Comparison of ENCODE assay signal across 13 cellular contexts in the genomic region with DNA sequence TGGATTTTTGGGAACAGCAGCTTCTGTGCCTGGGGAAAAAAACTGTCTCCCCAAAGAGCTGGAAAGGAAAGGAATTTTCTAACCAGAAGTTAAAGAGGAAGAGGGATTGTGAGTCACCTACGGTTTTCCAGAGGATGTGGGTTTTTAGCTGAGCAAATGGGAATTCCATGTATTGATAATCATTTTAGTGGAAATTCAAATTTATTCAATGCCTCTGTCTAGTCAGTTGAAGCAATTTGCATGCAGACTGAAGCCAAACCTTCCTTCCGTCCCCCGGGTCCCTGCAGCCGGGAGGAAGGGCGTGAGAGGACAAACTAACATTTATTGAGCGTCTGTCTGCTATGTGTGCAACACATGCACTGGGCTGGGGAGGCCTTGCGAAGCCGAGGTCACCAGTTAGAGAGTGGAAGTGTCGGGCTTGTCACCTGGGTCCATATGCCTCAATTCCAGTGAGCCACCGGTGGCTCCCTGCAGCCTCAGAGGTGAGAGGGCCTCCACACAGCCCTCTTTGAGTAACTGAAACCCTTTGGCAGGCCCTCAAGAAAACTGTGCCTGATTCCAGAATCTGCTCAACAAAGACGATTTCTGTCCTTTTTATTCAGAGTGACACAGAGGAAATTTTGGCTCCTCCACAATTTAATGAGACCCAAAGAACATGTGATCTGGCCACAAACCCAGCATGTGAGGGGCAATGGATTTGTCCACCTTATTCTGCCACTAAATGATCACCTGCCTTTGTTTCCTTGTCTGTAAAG.
DNase-seq lines count a peak whose midpoint lies in the region; ATAC-seq and TF ChIP-seq lines count a peak whose summit lies in the region.
"Had no signal": no experiment of that assay in that cellular context is flagged by ENCODE, and none has a peak within 500 bp of the region (broad histone marks: within the 10 kb centered on the region; RNA-seq: fewer than 3 reads in every experiment).

No MANE protein-coding gene starts in this region.

- CTCF ChIA-PET in SK-N-SH (lab: Yijun Ruan, JAX): interaction anchor here (1.3 to 2.5 kb wide), 3 partner anchors 17 to 70 kb away, joined by 3 to 10 read pairs (median 8); a partner anchor contains a TSS

- POLR2A ChIA-PET in SK-N-SH (lab: Yijun Ruan, JAX): no interaction called here

- H3F3A ChIP-seq in SK-N-SH (replicated peaks; ENCODE audit: insufficient read depth): peaks cover 34% of the 10 kb centered on the region

- H3K27ac ChIP-seq in SK-N-SH (ENCODE audit: low read depth in 2 of 2, low read length in 1 of 2): peak overlapping the region; percentile 14 to 89; a peak in 3 of 4 replicates
- H3K27ac ChIP-seq: esophagus squamous epithelium, PC-9 had no signal

- no peak for TF ChIP-seq RAD21 in SK-N-SH (IDR thresholded peaks at IDR 0.05; ENCODE audit: low read length)

- no peak for ATAC-seq in HG02571 (IDR thresholded peaks at IDR 0.05; ENCODE audit: unreplicated experiment)

- no peak for TF ChIP-seq EP300 in SK-N-SH (IDR thresholded peaks at IDR 0.05; ENCODE audit: borderline replicate concordance in 1 of 2, low read depth in 1 of 2, low read length in 1 of 2)

- H3K4me1 ChIP-seq in SK-N-SH (ENCODE audit: control insufficient read depth in 1 of 2, insufficient read depth in 2 of 2, low read depth in 1 of 2, low read length in 1 of 2) (peaks cover 23 to 25% of the 10 kb centered on the region in 2 experiments; a peak in 3 of 4 replicates), skeletal muscle satellite cell (ENCODE audit: control insufficient read depth, insufficient read depth, low read length) (peaks cover 43% of the 10 kb centered on the region)

- H3K36me3 ChIP-seq in SK-N-SH (replicated peaks in 1 of 2; ENCODE audit: control insufficient read depth in 1 of 2, insufficient read depth in 2 of 2, low read length in 1 of 2) (no peaks in the 10 kb centered on the region), skeletal muscle satellite cell (ENCODE audit: insufficient read depth, low read length) (peaks cover 6% of the 10 kb centered on the region)
- H3K36me3 ChIP-seq: esophagus squamous epithelium, MG63 had no signal

- peak overlapping the region; percentile 11; the same call in 1 of the 2 replicates for H2AFZ ChIP-seq in SK-N-SH (ENCODE audit: low read depth)
- H2AFZ ChIP-seq: PC-9 had no signal

- WGBS in SK-N-SH (ENCODE audit: low lambda C conversion rate): 23% methylated on average over 7 of the region's 11 CpGs

- H3K9me3 ChIP-seq in SK-N-SH: no peaks in the 10 kb centered on the region
- H3K9me3 ChIP-seq in skeletal muscle satellite cell (replicated peaks; ENCODE audit: low read length): no peaks in the 10 kb centered on the region
- H3K9me3 ChIP-seq: esophagus squamous epithelium, MG63 had no signal

- no peaks in the 10 kb centered on the region for H3K79me2 ChIP-seq in SK-N-SH (ENCODE audit: insufficient read depth)

- H3K9me2 ChIP-seq in SK-N-SH: no peaks in the 10 kb centered on the region

- H3K9ac ChIP-seq in SK-N-SH (peak overlapping the region; percentile 65; the same call in 1 of the 2 replicates), skeletal muscle satellite cell (ENCODE audit: low read depth, low read length) (peak overlapping the region; percentile 62)

- H4K20me1 ChIP-seq in SK-N-SH (ENCODE audit: insufficient read depth): no peaks in the 10 kb centered on the region

- H3K27me3 ChIP-seq in SK-N-SH (ENCODE audit: insufficient read depth) (no peaks in the 10 kb centered on the region), skeletal muscle satellite cell (ENCODE audit: control insufficient read depth, insufficient read depth, low read length) (no peaks in the 10 kb centered on the region)
- H3K27me3 ChIP-seq: esophagus squamous epithelium, MG63 had no signal

- H3K4me3 ChIP-seq in SK-N-SH (ENCODE audit: low read depth in 2 of 2, low read length in 1 of 2) (no peak overlapping the region), skeletal muscle satellite cell (ENCODE audit: low read length) (peak overlapping the region; percentile 3)
- H3K4me3 ChIP-seq: esophagus squamous epithelium, MG63, PC-9 had no signal

- H3K4me2 ChIP-seq in SK-N-SH (peak overlapping the region; percentile 67), skeletal muscle satellite cell (ENCODE audit: low read length) (peak overlapping the region; percentile 46)
- H3K4me2 ChIP-seq: PC-9 had no signal

- TF ChIP-seq CTCF in SK-N-SH (IDR thresholded peaks at IDR 0.05): no peak

- peak; percentile 31 for DNase-seq in HS-27A (ENCODE audit: low read depth)
- no peak for DNase-seq in SK-N-SH
- peak; percentile 61 for DNase-seq in fibroblast of peridontal ligament (ENCODE audit: extremely low read depth)
- no peak for DNase-seq in NCI-H1417 (lab: John Stamatoyannopoulos, UW)
- no peak for DNase-seq in NCI-H2081 treated with DMSO at 0.1 percent for 48 hours (lab: John Stamatoyannopoulos, UW)
- DNase-seq: activated gamma-delta T cell treated with Interleukin-2 at 50 U/mL for 16 hours, COR-L47, esophagus squamous epithelium, immature natural killer cell, MG63, PC-9 had no signal

TF ChIP-seq in SK-N-SH, 30 proteins besides CTCF, POLR2A, EP300 and RAD21:
- TF ChIP-seq FOXM1 (IDR thresholded peaks at IDR 0.05; ENCODE audit: low read depth) (no peak), FOSL2 (IDR thresholded peaks at IDR 0.05; ENCODE audit: borderline replicate concordance, low read depth) (peak; percentile 35; the same call in 1 of the 2 replicates), YY1 (IDR thresholded peaks at IDR 0.05; ENCODE audit: low read depth) (no peak), RXRA (IDR thresholded peaks at IDR 0.05; ENCODE audit: borderline replicate concordance, low read depth) (no peak), TCF12 (IDR thresholded peaks at IDR 0.05) (peak; percentile 55), JUND (IDR thresholded peaks at IDR 0.05) (peak; percentile 39; the same call in 1 of the 2 replicates)
- TF ChIP-seq, protein P1, sequence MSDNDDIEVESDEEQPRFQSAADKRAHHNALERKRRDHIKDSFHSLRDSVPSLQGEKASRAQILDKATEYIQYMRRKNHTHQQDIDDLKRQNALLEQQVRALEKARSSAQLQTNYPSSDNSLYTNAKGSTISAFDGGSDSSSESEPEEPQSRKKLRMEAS (IDR thresholded peaks at IDR 0.05; ENCODE audit: low read depth): peak; percentile 33; the same call in 1 of the 2 replicates
- TF ChIP-seq, protein P2, sequence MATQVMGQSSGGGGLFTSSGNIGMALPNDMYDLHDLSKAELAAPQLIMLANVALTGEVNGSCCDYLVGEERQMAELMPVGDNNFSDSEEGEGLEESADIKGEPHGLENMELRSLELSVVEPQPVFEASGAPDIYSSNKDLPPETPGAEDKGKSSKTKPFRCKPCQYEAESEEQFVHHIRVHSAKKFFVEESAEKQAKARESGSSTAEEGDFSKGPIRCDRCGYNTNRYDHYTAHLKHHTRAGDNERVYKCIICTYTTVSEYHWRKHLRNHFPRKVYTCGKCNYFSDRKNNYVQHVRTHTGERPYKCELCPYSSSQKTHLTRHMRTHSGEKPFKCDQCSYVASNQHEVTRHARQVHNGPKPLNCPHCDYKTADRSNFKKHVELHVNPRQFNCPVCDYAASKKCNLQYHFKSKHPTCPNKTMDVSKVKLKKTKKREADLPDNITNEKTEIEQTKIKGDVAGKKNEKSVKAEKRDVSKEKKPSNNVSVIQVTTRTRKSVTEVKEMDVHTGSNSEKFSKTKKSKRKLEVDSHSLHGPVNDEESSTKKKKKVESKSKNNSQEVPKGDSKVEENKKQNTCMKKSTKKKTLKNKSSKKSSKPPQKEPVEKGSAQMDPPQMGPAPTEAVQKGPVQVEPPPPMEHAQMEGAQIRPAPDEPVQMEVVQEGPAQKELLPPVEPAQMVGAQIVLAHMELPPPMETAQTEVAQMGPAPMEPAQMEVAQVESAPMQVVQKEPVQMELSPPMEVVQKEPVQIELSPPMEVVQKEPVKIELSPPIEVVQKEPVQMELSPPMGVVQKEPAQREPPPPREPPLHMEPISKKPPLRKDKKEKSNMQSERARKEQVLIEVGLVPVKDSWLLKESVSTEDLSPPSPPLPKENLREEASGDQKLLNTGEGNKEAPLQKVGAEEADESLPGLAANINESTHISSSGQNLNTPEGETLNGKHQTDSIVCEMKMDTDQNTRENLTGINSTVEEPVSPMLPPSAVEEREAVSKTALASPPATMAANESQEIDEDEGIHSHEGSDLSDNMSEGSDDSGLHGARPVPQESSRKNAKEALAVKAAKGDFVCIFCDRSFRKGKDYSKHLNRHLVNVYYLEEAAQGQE (IDR thresholded peaks at IDR 0.05; ENCODE audit: low read depth, low read length): no peak

Comparison
In these comparisons a context has a peak if more than half of its experiments do, and no peak if none do; other contexts are left out.
1. DNase-seq: peak in HS-27A (single experiment) and fibroblast of peridontal ligament (single experiment); none in SK-N-SH (single experiment), NCI-H1417 (0 of 3) and NCI-H2081 treated with DMSO at 0.1 percent for 48 hours (single experiment).